Comparison of ENCODE assay signal across 8 cellular contexts in the genomic region with DNA sequence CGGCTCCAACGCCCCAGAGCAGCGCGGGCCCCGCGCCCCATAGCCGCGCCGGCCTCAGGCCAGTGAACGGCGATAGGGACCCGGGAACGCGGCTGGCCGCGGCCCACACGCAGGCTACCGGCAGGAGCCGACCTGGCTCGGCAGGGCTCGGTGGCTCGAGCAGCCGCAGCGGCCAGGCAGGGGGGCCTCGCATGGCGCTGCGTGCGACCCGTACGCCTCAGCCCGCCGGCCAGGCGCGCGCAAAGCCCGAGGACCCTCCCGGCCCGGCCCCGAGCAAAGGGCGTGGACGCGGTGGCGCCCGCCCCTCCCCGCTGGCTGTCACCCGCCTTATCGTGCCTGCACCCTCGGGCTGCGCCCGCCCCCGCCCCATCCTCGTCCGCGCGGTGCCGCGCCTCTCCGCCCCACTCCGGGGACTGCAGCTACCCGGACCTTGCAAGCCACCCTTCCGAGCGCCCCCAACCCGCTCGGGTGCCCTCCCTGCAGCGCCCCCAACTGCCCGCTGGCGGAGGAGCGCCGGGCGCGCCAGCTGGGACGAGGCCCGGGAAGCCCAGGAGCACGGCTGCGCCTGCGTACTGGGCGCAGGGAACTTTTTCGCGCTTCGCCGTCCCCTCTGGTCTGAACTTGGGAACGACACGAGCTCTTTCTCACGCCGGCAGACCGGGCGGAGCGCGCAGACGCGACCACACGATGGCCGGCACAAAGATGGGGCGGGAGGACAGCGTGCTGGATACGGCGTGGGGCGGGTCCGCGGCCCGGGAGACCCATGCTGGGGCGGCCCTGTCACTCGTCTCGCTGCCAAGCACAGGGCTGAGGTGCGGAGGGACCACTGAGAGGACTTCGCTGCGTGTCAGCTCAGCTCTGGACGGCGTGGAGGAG.
A peak's percentile ranks its signal among the peaks of the same experiment; 100 is the strongest.
DNase-seq lines count a peak whose midpoint lies in the region; ATAC-seq and TF ChIP-seq lines count a peak whose summit lies in the region.

A gene (minus strand): TSS at position 248 of the 876 bp plus-strand sequence. CDS start 55 bp downstream, at position 193.

- H3K4me3 ChIP-seq in astrocyte of the spinal cord (ENCODE audit: low read depth, low read length) = peak within 1 kb of the TSS; percentile 62
- peak within 1 kb of the TSS; percentile 74 for H3K4me3 ChIP-seq in retinal pigment epithelial cell (ENCODE audit: low read length)

- peak; percentile 98 for DNase-seq in NK-92 treated with Interleukin-12 subunit alpha and Interleukin-12 subunit beta, amount 100 ng/mL, for 24 hours (lab: John Stamatoyannopoulos, UW)
- DNase-seq in NK-92 (lab: John Stamatoyannopoulos, UW; ENCODE audit: unreplicated experiment) = no peak
- DNase-seq in NCI-H2029 (lab: John Stamatoyannopoulos, UW) = peak; percentile 83
- peak; percentile 87 for DNase-seq in T1000 (lab: John Stamatoyannopoulos, UW)
- peak; percentile 98 for DNase-seq in astrocyte of the spinal cord (ENCODE audit: low read depth, low spot score)
- peak; percentile 92 to 95 for DNase-seq in hippocampal formation (lab: John Stamatoyannopoulos, UW)
- peak; percentile 87 for DNase-seq in retinal pigment epithelial cell (ENCODE audit: low read depth)

- in situ Hi-C loops in astrocyte of the spinal cord (cut with HindIII; ENCODE audit: low sequenced_read_pairs) = no loop called here

- peak; percentile 82 for TF ChIP-seq CTCF in astrocyte of the spinal cord (IDR thresholded peaks at IDR 0.05; ENCODE audit: low read depth, low read length)
- peak; percentile 73 for TF ChIP-seq CTCF in retinal pigment epithelial cell (conservative IDR thresholded peaks at IDR 0.05; ENCODE audit: low read depth, low read length)

- ATAC-seq in HG02981 (IDR thresholded peaks at IDR 0.05; ENCODE audit: unreplicated experiment) = peak; percentile 69
